28 cellular contexts compared by ENCODE assay signal in genomic region chr5:68195137-68195536, GRCh38.
"Had no signal": no experiment of that assay in that cellular context is flagged by ENCODE, and none has a peak within 500 bp of the region (broad histone marks: within the 10 kb centered on the region; RNA-seq: fewer than 3 reads in every experiment).

No MANE protein-coding gene starts in this region.

- H3K4me3 ChIP-seq: neural progenitor cell, ovary, psoas muscle, right lobe of liver, sigmoid colon, stomach, thoracic aorta, thyroid gland, tibial nerve, upper lobe of left lung, vagina had no signal

- H3K4me2 ChIP-seq: neural progenitor cell had no signal

- H3K36me3 ChIP-seq: neural progenitor cell, ovary, right lobe of liver, sigmoid colon, stomach, thoracic aorta, thyroid gland, tibial nerve, upper lobe of left lung, vagina had no signal

- H3K9me3 Mint-ChIP-seq: nephron progenitor cell; stimulated activated effector memory CD8-positive, alpha-beta T cell treated with anti-CD3 and anti-CD28 coated beads, Interleukin-12 subunit alpha, Interleukin-12 subunit beta, amount 100 ng/mL, for 72 hours; stimulated activated naive B cell treated with anti-CD40 and anti-IgM and Interleukin-4, amounts not matched to agents 10 μg/mL and 1 μg/mL and 100 μg/mL, for 72 hours; stimulated activated naive CD8-positive, alpha-beta T cell treated with anti-CD3 and anti-CD28 coated beads, Interleukin-15, Interleukin-2, amounts not matched to agents 100 ng/mL and 50 ng/mL, for 24 hours had no signal

- H3K27ac ChIP-seq: neural progenitor cell, ovary, parathyroid adenoma, psoas muscle, right lobe of liver, sigmoid colon, stomach, thyroid gland, tibial nerve, upper lobe of left lung, vagina had no signal

- ATAC-seq: natural killer cell treated with Interleukin-12 subunit alpha and Interleukin-12 subunit beta and Interleukin-15 and Interleukin-18, amount 100 ng/mL, for 72 hours; right cardiac atrium; stimulated activated naive B cell treated with anti-CD40 and anti-IgM and Interleukin-4, amounts not matched to agents 10 μg/mL and 1 μg/mL and 100 μg/mL, for 72 hours had no signal

- H3K27ac Mint-ChIP-seq: natural killer cell treated with Interleukin-12 subunit alpha and Interleukin-12 subunit beta and Interleukin-15 and Interleukin-18, amount 100 ng/mL, for 72 hours; nephron progenitor cell; stimulated activated effector memory CD8-positive, alpha-beta T cell treated with anti-CD3 and anti-CD28 coated beads, Interleukin-12 subunit alpha, Interleukin-12 subunit beta, amount 100 ng/mL, for 72 hours had no signal

- H3K4me3 Mint-ChIP-seq: natural killer cell treated with Interleukin-12 subunit alpha and Interleukin-12 subunit beta and Interleukin-15 and Interleukin-18, amount 100 ng/mL, for 72 hours; nephron progenitor cell; neural progenitor cell; stimulated activated effector memory CD8-positive, alpha-beta T cell treated with anti-CD3 and anti-CD28 coated beads, Interleukin-12 subunit alpha, Interleukin-12 subunit beta, amount 100 ng/mL, for 72 hours; stimulated activated naive B cell treated with anti-CD40 and anti-IgM and Interleukin-4, amounts not matched to agents 10 μg/mL and 1 μg/mL and 100 μg/mL, for 72 hours; stimulated activated naive CD8-positive, alpha-beta T cell treated with anti-CD3 and anti-CD28 coated beads, Interleukin-15, Interleukin-2, amounts not matched to agents 100 ng/mL and 50 ng/mL, for 24 hours had no signal

- H3K27me3 ChIP-seq: neural progenitor cell, ovary, right lobe of liver, sigmoid colon, stomach, thyroid gland, tibial nerve, upper lobe of left lung, vagina had no signal

- H3K79me2 ChIP-seq: parathyroid adenoma had no signal

- H3K27me3 Mint-ChIP-seq: progenitor cell of endocrine pancreas; stimulated activated naive B cell treated with anti-CD40 and anti-IgM and Interleukin-4, amounts not matched to agents 10 μg/mL and 1 μg/mL and 100 μg/mL, for 72 hours; stimulated activated naive CD8-positive, alpha-beta T cell treated with anti-CD3 and anti-CD28 coated beads, Interleukin-15, Interleukin-2, amounts not matched to agents 100 ng/mL and 50 ng/mL, for 24 hours had no signal

- H3K9ac ChIP-seq: neural progenitor cell, parathyroid adenoma had no signal

- H3K9me3 ChIP-seq: ovary, psoas muscle, right lobe of liver, sigmoid colon, stomach, thoracic aorta, thyroid gland, tibial nerve, upper lobe of left lung, vagina had no signal

- DNase-seq: nephron progenitor cell; occipital lobe; ovary; posterior cingulate gyrus; psoas muscle; right cardiac atrium; right lobe of liver; sigmoid colon; small intestine; stimulated activated CD4-positive, alpha-beta T cell treated with anti-CD3 and anti-CD28 coated beads, Interleukin-15, amount 100 ng/mL, for 24 hours; stimulated activated CD4-positive, alpha-beta T cell treated with anti-CD3 and anti-CD28 coated beads, Interleukin-2, amount 100 ng/mL, for 24 hours; stimulated activated CD4-positive, alpha-beta T cell treated with anti-CD3 and anti-CD28 coated beads, Interleukin-2, amount 100 ng/mL, for 48 hours; stimulated activated CD4-positive, alpha-beta T cell treated with anti-CD3 and anti-CD28 coated beads, Interleukin-4, amount 100 ng/mL, for 24 hours; stimulated activated naive B cell treated with anti-CD40 and anti-IgM and Interleukin-4, amounts not matched to agents 10 μg/mL and 1 μg/mL and 100 μg/mL, for 72 hours; stimulated activated naive CD4-positive, alpha-beta T cell treated with Interleukin-2 at 50 U/mL for 16 hours; stomach; thyroid gland; trophoblast cell; upper lobe of left lung had no signal

- H2AFZ ChIP-seq: neural progenitor cell, parathyroid adenoma had no signal

- H3K4me1 ChIP-seq: parathyroid adenoma, sigmoid colon, thyroid gland, vagina had no signal
